ENCODE assay signal across 16 cellular contexts in the genomic region with DNA sequence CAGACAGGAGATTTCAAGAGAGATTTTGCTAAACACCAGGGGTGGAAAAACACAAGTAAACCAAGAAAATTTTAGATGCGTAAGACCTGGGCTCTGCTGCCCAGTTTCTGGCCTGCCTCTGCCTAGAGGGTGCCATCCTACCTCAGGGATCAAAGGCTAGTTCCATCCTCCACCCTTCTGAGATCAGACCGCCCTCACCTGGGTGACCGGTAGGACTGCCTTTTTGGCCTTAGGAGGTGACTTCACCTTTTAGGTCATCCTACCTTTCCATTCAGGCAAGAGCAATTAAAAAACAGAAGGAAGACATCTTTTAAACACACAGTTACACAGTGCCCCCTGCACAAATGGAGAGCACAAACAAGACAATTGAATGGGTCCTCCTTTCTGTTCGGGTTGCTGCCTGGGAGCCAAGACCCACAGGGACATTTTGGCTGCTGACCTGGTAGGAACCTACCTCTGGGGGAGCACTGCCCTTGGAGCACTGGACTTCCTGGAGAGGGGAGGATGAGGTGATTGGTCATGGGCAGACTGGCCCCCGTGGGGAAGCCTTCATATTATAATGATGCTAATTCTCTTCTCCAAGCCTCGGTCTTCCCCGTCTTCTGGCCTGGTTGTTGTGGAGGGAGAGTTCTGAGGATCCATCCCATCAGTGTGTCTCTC. TPM values are rescaled to one million over a fixed set of nuclear protein-coding genes. Genes with fewer than 3 reads are reported as not detected.
DNase-seq lines count a peak whose midpoint lies in the region; ATAC-seq and TF ChIP-seq lines count a peak whose summit lies in the region.
"Had no signal": no experiment of that assay in that cellular context is flagged by ENCODE, and none has a peak within 500 bp of the region (broad histone marks: within the 10 kb centered on the region; RNA-seq: fewer than 3 reads in every experiment).

No MANE protein-coding gene starts in this region.

- no peak for TF ChIP-seq POLR2A in Peyer's patch (IDR thresholded peaks at IDR 0.05)

- peak overlapping the region in 2 of 4 donors; percentile 3 to 59 for H3K4me3 ChIP-seq in Peyer's patch
- peak overlapping the region; percentile 85 for H3K4me3 ChIP-seq in thymus (ENCODE audit: low read length)
- H3K4me3 ChIP-seq in Caco-2 (ENCODE audit: low read depth, low read length): no peak overlapping the region
- H3K4me3 ChIP-seq: ovary had no signal

- H3K4me1 ChIP-seq in Peyer's patch (peaks cover 0 to 33% (median 30%) of the 10 kb centered on the region in 4 donors), thymus (ENCODE audit: control insufficient read depth, insufficient read depth, low read length) (peaks cover 58% of the 10 kb centered on the region), Caco-2 (peaks cover 21% of the 10 kb centered on the region)
- H3K4me1 ChIP-seq: foreskin keratinocyte had no signal

- no peak for TF ChIP-seq CTCF in Peyer's patch (IDR thresholded peaks at IDR 0.05)
- no peak for TF ChIP-seq CTCF in GM10266 (IDR thresholded peaks at IDR 0.05; ENCODE audit: control insufficient read depth, insufficient read depth, low read depth, missing control alignments)
- TF ChIP-seq CTCF in Caco-2 (IDR thresholded peaks at IDR 0.05; ENCODE audit: insufficient read depth in 1 of 2, low read depth in 1 of 2, low read length in 1 of 2, severe bottlenecking in 1 of 2, unreplicated experiment in 1 of 2): no peak

- H3K27ac ChIP-seq in Peyer's patch (peak overlapping the region in 2 of 4 donors; percentile 41 to 91), thymus (ENCODE audit: low read depth) (peak overlapping the region; percentile 15)
- H3K27ac ChIP-seq: foreskin keratinocyte, KMS-11, ovary, upper lobe of right lung had no signal

- no TSS peak for BruUV-seq in Caco-2 (replicated peaks; lab: Mats Ljungman, UMichigan)

- H3K4me1 Mint-ChIP-seq in activated naive CD4-positive, alpha-beta T cell treated with anti-CD3 and anti-CD28 coated beads, Interleukin-2, amount 10 ng/mL, durations not matched to agents 7 days and 5 days: peaks cover 81% of the 10 kb centered on the region
- H3K4me1 Mint-ChIP-seq in effector memory CD8-positive, alpha-beta T cell (ENCODE audit: low read depth in 2 of 2): peaks cover 72% of the 10 kb centered on the region in 2 donors
- peaks cover 5% of the 10 kb centered on the region for H3K4me1 Mint-ChIP-seq in Caco-2 (ENCODE audit: low read depth, unreplicated experiment)

- H3K27me3 ChIP-seq in Peyer's patch (no peaks in the 10 kb centered on the region), thymus (ENCODE audit: control insufficient read depth, insufficient read depth) (no peaks in the 10 kb centered on the region), Caco-2 (replicated peaks; ENCODE audit: control insufficient read depth, insufficient read depth, low read length) (no peaks in the 10 kb centered on the region; the same call in 1 of the 2 replicates)
- H3K27me3 ChIP-seq: foreskin keratinocyte, ovary, upper lobe of right lung had no signal

- no peaks in the 10 kb centered on the region for H3K9me3 Mint-ChIP-seq in activated naive CD4-positive, alpha-beta T cell treated with anti-CD3 and anti-CD28 coated beads, Interleukin-2, amount 10 ng/mL, durations not matched to agents 7 days and 5 days
- H3K9me3 Mint-ChIP-seq in effector memory CD8-positive, alpha-beta T cell: no peaks in the 10 kb centered on the region
- H3K9me3 Mint-ChIP-seq in Caco-2 (ENCODE audit: unreplicated experiment): no peaks in the 10 kb centered on the region

- H3K36me3 ChIP-seq in Peyer's patch (peaks cover 0 to 9% (median 0%) of the 10 kb centered on the region in 3 donors), thymus (ENCODE audit: control insufficient read depth, insufficient read depth) (peaks cover 27% of the 10 kb centered on the region), Caco-2 (ENCODE audit: control insufficient read depth, insufficient read depth, low read length) (no peaks in the 10 kb centered on the region)
- H3K36me3 ChIP-seq: ovary, upper lobe of right lung had no signal

- H3K9me3 ChIP-seq in Peyer's patch (no peaks in the 10 kb centered on the region), thymus (ENCODE audit: control insufficient read depth) (peaks cover 1% of the 10 kb centered on the region), Caco-2 (no peaks in the 10 kb centered on the region)
- H3K9me3 ChIP-seq: ovary, upper lobe of right lung had no signal

- CTCF ChIA-PET in activated naive CD4-positive, alpha-beta T cell treated with anti-CD3 and anti-CD28 coated beads, Interleukin-2, amount 10 ng/mL, durations not matched to agents 7 days and 5 days (lab: Charles Lee): interaction anchor here (1.7 to 14.1 kb wide), 4 partner anchors 19 to 97 kb away, joined by 6 to 220 read pairs (median 44); no protein-coding TSS in a partner anchor
- CTCF ChIA-PET in Caco-2 (lab: Charles Lee): interaction anchor here (0.9 kb wide), 1 partner anchor 39 kb away, joined by 4 read pairs; no protein-coding TSS in a partner anchor

- intact Hi-C loops in Caco-2 (cut with micrococcal nuclease; ENCODE audit: unreplicated experiment): no loop called here

- H3K27ac Mint-ChIP-seq in activated naive CD4-positive, alpha-beta T cell treated with anti-CD3 and anti-CD28 coated beads, Interleukin-2, amount 10 ng/mL, durations not matched to agents 7 days and 5 days: peak overlapping the region; percentile 88
- H3K27ac Mint-ChIP-seq in effector memory CD8-positive, alpha-beta T cell: peak overlapping the region; percentile 91
- H3K27ac Mint-ChIP-seq in Caco-2 (ENCODE audit: unreplicated experiment): no peak overlapping the region

- DNase-seq in activated naive CD4-positive, alpha-beta T cell treated with anti-CD3 and anti-CD28 coated beads, Interleukin-2, amount 10 ng/mL, durations not matched to agents 7 days and 5 days: no peak
- DNase-seq in activated naive CD4-positive, alpha-beta T cell treated with anti-CD3 and anti-CD28 coated beads, Interleukin-2, amount 50 U/mL, for 16 hours: no peak
- DNase-seq in Peyer's patch: peak in 2 of 3 donors; percentile 18 to 39
- no peak for DNase-seq in effector memory CD8-positive, alpha-beta T cell
- no peak for DNase-seq in GM10266 (ENCODE audit: extremely low spot score)
- DNase-seq in Caco-2: no peak
- DNase-seq: DMS79, foreskin keratinocyte, mesendoderm, NCI-H187, NCI-H69, ovary, upper lobe of right lung had no signal

- peak overlapping the region; percentile 86 for H3K4me3 Mint-ChIP-seq in activated naive CD4-positive, alpha-beta T cell treated with anti-CD3 and anti-CD28 coated beads, Interleukin-2, amount 10 ng/mL, durations not matched to agents 7 days and 5 days
- peak overlapping the region; percentile 76 to 82 for H3K4me3 Mint-ChIP-seq in effector memory CD8-positive, alpha-beta T cell
- H3K4me3 Mint-ChIP-seq in Caco-2 (ENCODE audit: unreplicated experiment): no peak overlapping the region

- 95% methylated on average over 7 of the region's 7 CpGs for WGBS in thymus

- H3K36me3 Mint-ChIP-seq in activated naive CD4-positive, alpha-beta T cell treated with anti-CD3 and anti-CD28 coated beads, Interleukin-2, amount 10 ng/mL, durations not matched to agents 7 days and 5 days: peaks cover 71% of the 10 kb centered on the region
- H3K36me3 Mint-ChIP-seq in effector memory CD8-positive, alpha-beta T cell (ENCODE audit: insufficient read depth): peaks cover 40% of the 10 kb centered on the region
- no peaks in the 10 kb centered on the region for H3K36me3 Mint-ChIP-seq in Caco-2 (ENCODE audit: insufficient read depth, unreplicated experiment)

- no peaks in the 10 kb centered on the region for H3K27me3 Mint-ChIP-seq in activated naive CD4-positive, alpha-beta T cell treated with anti-CD3 and anti-CD28 coated beads, Interleukin-2, amount 10 ng/mL, durations not matched to agents 7 days and 5 days
- no peaks in the 10 kb centered on the region for H3K27me3 Mint-ChIP-seq in effector memory CD8-positive, alpha-beta T cell
- H3K27me3 Mint-ChIP-seq in Caco-2 (ENCODE audit: insufficient read depth, unreplicated experiment): no peaks in the 10 kb centered on the region

- POLR2A ChIA-PET in Caco-2 (lab: Charles Lee): no interaction called here

- no peak for ATAC-seq in effector memory CD8-positive, alpha-beta T cell (replicated peaks)
- ATAC-seq in HG02981 (IDR thresholded peaks at IDR 0.05; ENCODE audit: unreplicated experiment): no peak
- ATAC-seq: foreskin keratinocyte, upper lobe of right lung had no signal

RNA-seq across cellular contexts. Expression of a gene that starts 3.1 kb away (rescaled TPM):
- 100 to 1,000 TPM; 125 to 284 (median 212) TPM for total RNA-seq in Peyer's patch
- 92.1 TPM for polyA plus RNA-seq in thymus
- 15.5 and 18.7 TPM in 2 replicates for total RNA-seq in Caco-2 (2022)

RNA-seq across cellular contexts. Expression of a gene that starts 49.4 kb away (rescaled TPM):
- total RNA-seq in Peyer's patch (10 to 100 TPM in 2 of 4 donors, 1 to 10 TPM in 1, not detected in 1; 8.0 to 42.7 (median 17.7) TPM), Caco-2 (2022) (not detected in 2 replicates)
- 16.9 TPM for polyA plus RNA-seq in thymus

Comparison
In these comparisons a context has a peak if more than half of its experiments do, and no peak if none do; other contexts are left out.
1. DNase-seq: peak in Peyer's patch (2 of 3); none in activated naive CD4-positive, alpha-beta T cell treated with anti-CD3 and anti-CD28 coated beads, Interleukin-2, amount 10 ng/mL, durations not matched to agents 7 days and 5 days (single experiment), activated naive CD4-positive, alpha-beta T cell treated with anti-CD3 and anti-CD28 coated beads, Interleukin-2, amount 50 U/mL, for 16 hours (single experiment), effector memory CD8-positive, alpha-beta T cell (0 of 3), GM10266 (single experiment) and Caco-2 (0 of 2).